In the genomic region with DNA sequence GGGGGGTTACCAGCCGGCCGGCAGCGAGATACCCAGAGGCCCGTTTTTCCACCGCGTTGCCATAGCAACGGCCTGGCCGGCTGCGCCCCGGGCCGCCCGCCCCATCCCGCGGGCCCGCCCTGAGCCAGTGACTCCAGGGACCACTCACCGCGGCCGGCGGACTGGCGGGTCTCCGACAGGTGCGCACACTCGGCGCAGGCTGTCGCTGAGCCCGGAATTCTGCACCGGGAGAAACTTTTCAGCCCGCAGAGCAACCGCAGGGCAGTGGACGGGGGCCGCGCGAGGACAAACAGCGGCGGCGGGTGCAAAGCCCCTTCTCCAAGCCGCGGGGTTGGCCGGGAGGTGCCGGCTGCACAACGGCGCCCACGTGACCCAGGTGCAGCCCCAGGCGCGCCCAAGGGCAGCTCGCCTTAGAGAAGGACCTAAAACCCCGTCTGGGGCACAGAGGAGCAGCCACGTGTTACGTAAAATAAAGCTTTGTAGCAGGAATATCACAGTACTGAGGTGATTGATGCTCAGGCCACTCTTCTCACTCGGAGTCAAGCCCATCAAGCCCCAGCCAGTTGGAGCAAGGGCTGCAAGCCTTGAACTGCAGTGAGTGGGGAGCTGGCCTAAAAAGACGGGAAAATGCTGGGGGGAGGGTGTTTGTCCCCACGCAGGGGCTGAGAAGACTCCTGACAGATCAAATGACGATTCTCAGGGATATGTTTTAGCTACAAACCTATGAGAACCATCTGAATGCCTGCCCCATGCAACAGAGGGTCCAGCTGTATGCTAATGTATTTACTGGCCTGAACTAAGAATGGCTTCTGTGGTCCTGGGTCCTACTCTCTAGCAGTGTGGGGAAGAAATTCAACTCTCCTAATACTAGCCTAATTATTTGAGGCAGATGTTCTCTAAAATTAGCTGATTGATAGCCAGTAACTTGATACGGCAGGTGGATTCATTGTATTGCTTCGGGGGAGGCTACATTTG, we compare ENCODE assay signal across 8 cellular contexts. TPM values are rescaled to one million over a fixed set of nuclear protein-coding genes. Genes with fewer than 3 reads are reported as not detected.
A peak's percentile ranks its signal among the peaks of the same experiment; 100 is the strongest.
DNase-seq lines count a peak whose midpoint lies in the region; ATAC-seq and TF ChIP-seq lines count a peak whose summit lies in the region.

A gene (minus strand): TSS at position 294 of the 975 bp plus-strand sequence. CDS start 119,323 bp downstream, outside the sequence.

- no peaks in the 10 kb centered on the region for H3K4me1 ChIP-seq in uterus

- no peak for TF ChIP-seq POLR2A in uterus (IDR thresholded peaks at IDR 0.05)

- intact Hi-C loops in activated B cell treated with CpG ODN at 0.5 μM for 24 hours (cut with micrococcal nuclease), result loop anchor here (10.0 kb wide), 2 partner anchors 91 to 221 kb away; a partner anchor contains a TSS
- intact Hi-C loops in uterus (cut with DNase I; ENCODE audit: low total_unique reads), result no loop called here

- no peaks in the 10 kb centered on the region for H3K9me3 ChIP-seq in uterus

- DNase-seq in activated gamma-delta T cell treated with Interleukin-2 at 50 U/mL for 16 hours (peak; percentile 12), activated gamma-delta T cell (lab: John Stamatoyannopoulos, UW) (no peak), NCI-H146 (lab: John Stamatoyannopoulos, UW) (peak; percentile 89), activated B cell treated with CpG ODN at 0.5 μM for 24 hours (peak; percentile 52), fibroblast of pulmonary artery (ENCODE audit: low read depth) (peak; percentile 29), nephron progenitor cell (peak; percentile 77), uterus (peak; percentile 39)

- H3K36me3 Mint-ChIP-seq in activated B cell treated with CpG ODN at 0.5 μM for 24 hours (ENCODE audit: low read depth), result no peaks in the 10 kb centered on the region
- no peaks in the 10 kb centered on the region for H3K36me3 Mint-ChIP-seq in nephron progenitor cell (ENCODE audit: low read depth)

- H3K27me3 Mint-ChIP-seq in activated B cell treated with CpG ODN at 0.5 μM for 24 hours (peaks cover 11% of the 10 kb centered on the region), nephron progenitor cell (ENCODE audit: low read depth, poor library complexity) (peaks cover 7% of the 10 kb centered on the region)

- POLR2A ChIA-PET in activated B cell treated with CpG ODN at 0.5 μM for 24 hours (lab: Charles Lee), result interaction anchor here (0.8 to 2.9 kb wide), 3 partner anchors 17 to 95 kb away, joined by 3 to 13 read pairs (median 3); a partner anchor contains a TSS

- TF ChIP-seq CTCF in activated B cell treated with CpG ODN at 0.5 μM for 24 hours (IDR thresholded peaks at IDR 0.05) (no peak), fibroblast of pulmonary artery (IDR thresholded peaks at IDR 0.05; ENCODE audit: low read length, missing control alignments) (no peak), nephron progenitor cell (IDR thresholded peaks at IDR 0.05) (no peak), uterus (IDR thresholded peaks at IDR 0.05) (no peak)

- H3K27ac Mint-ChIP-seq in activated B cell treated with CpG ODN at 0.5 μM for 24 hours (peak within 1 kb of the TSS; percentile 50), nephron progenitor cell (no peak within 1 kb of the TSS)

- CTCF ChIA-PET in activated B cell treated with CpG ODN at 0.5 μM for 24 hours (lab: Charles Lee), result no interaction called here

- H3K4me1 Mint-ChIP-seq in activated B cell treated with CpG ODN at 0.5 μM for 24 hours (peaks cover 17% of the 10 kb centered on the region), nephron progenitor cell (peaks cover 33% of the 10 kb centered on the region)

- H3K4me3 Mint-ChIP-seq in activated B cell treated with CpG ODN at 0.5 μM for 24 hours (peak within 1 kb of the TSS; percentile 88), nephron progenitor cell (peak within 1 kb of the TSS; percentile 91)

- H3K9me3 Mint-ChIP-seq in activated B cell treated with CpG ODN at 0.5 μM for 24 hours (no peaks in the 10 kb centered on the region), nephron progenitor cell (no peaks in the 10 kb centered on the region)

- H3K27ac ChIP-seq in uterus, result peak within 1 kb of the TSS; percentile 9 to 67

- H3K4me3 ChIP-seq in fibroblast of pulmonary artery (replicated peaks; ENCODE audit: low read depth, low read length) (peak within 1 kb of the TSS; percentile 54), uterus (peak within 1 kb of the TSS; percentile 39 to 59)

- H3K36me3 ChIP-seq in uterus, result no peaks in the 10 kb centered on the region

- peak; percentile 96 for ATAC-seq in HG02642 (IDR thresholded peaks at IDR 0.05; ENCODE audit: poor library complexity, unreplicated experiment)
- peak; percentile 92 for ATAC-seq in activated B cell treated with CpG ODN at 0.5 μM for 24 hours (ENCODE audit: low read depth)

- H3K27me3 ChIP-seq in uterus, result no peaks in the 10 kb centered on the region

RNA-seq across cellular contexts. Expression of the gene that starts here (rescaled TPM):
- 11.4 and 14.0 TPM in 2 replicates for total RNA-seq in activated B cell treated with CpG ODN at 0.5 μM for 24 hours
- total RNA-seq in uterus, result 10 to 100 TPM; 12.4 to 30.7 (median 30.2) TPM
